30 cellular contexts compared by ENCODE assay signal in the genomic region with DNA sequence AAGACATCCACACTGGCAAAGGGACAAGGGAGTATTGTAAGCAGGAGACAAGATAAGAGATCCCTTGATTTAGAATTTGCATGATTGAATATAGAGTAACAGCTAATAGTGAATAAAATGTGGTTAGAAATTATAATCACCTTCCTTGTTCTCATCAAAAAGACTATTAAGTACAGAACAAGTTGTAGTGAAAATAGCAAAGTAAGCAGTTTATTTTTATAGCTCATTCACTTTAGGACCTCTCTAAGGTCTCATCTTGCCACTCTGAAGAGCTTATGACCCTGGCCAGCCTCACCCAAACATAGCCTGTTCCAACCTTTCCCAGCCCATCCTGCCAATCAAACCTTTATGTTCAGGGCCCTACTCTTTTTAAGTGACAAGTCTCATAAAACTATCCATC.
"Had no signal": no experiment of that assay in that cellular context is flagged by ENCODE, and none has a peak within 500 bp of the region (broad histone marks: within the 10 kb centered on the region; RNA-seq: fewer than 3 reads in every experiment).

No MANE protein-coding gene starts in this region.

- H3K27ac ChIP-seq: adrenal gland, body of pancreas, colonic mucosa, epithelial cell of prostate, esophagus squamous epithelium, gastroesophageal sphincter, heart right ventricle, hepatocyte had no signal

- H3K4me3 ChIP-seq: adrenal gland, body of pancreas, colonic mucosa, esophagus squamous epithelium, gastroesophageal sphincter, heart right ventricle, hepatocyte had no signal

- ATAC-seq: activated CD4-positive, alpha-beta T cell treated with anti-CD3 and anti-CD28 coated beads for 36 hours; activated CD8-positive, alpha-beta memory T cell treated with anti-CD3 and anti-CD28 coated beads, Interleukin-2, amount 10 ng/mL, durations not matched to agents 7 days and 5 days; activated CD8-positive, alpha-beta T cell treated with anti-CD3 and anti-CD28 coated beads, Interleukin-2, amount 10 ng/mL, durations not matched to agents 7 days and 5 days; activated naive CD8-positive, alpha-beta T cell treated with anti-CD3 and anti-CD28 coated beads, Interleukin-2, amount 50 U/mL, for 24 hours; body of pancreas; gastroesophageal sphincter; heart right ventricle had no signal

- H3K4me1 ChIP-seq: body of pancreas, colonic mucosa, esophagus squamous epithelium, gastroesophageal sphincter, heart right ventricle had no signal

- H3K4me2 ChIP-seq: hepatocyte had no signal

- DNase-seq: activated CD4-positive, alpha-beta memory T cell treated with anti-CD3 and anti-CD28 coated beads for 36 hours; activated CD4-positive, alpha-beta T cell treated with anti-CD3 and anti-CD28 coated beads for 36 hours; activated CD4-positive, alpha-beta T cell treated with anti-CD3 and anti-CD28 coated beads, Interleukin-2, amount 10 ng/mL, durations not matched to agents 24 days and 14 days; activated CD4-positive, CD25-positive, alpha-beta regulatory T cell; activated CD4-positive, CD25-positive, alpha-beta regulatory T cell treated with anti-CD3 and anti-CD28 coated beads, Interleukin-2, amount 50 U/mL, for 72 hours; activated CD8-positive, alpha-beta memory T cell treated with anti-CD3 and anti-CD28 coated beads, Interleukin-2, amount 10 ng/mL, durations not matched to agents 7 days and 5 days; activated CD8-positive, alpha-beta memory T cell treated with anti-CD3 and anti-CD28 coated beads, Interleukin-2, amount 50 U/mL, for 4 hours; activated CD8-positive, alpha-beta T cell treated with anti-CD3 and anti-CD28 coated beads, Interleukin-2, amount 10 ng/mL, durations not matched to agents 7 days and 5 days; activated effector memory CD4-positive, alpha-beta T cell treated with anti-CD3 and anti-CD28 coated beads, Interleukin-2, amount 50 U/mL, for 16 hours; activated naive CD4-positive, alpha-beta T cell treated with anti-CD3 and anti-CD28 coated beads for 36 hours; activated naive CD8-positive, alpha-beta T cell treated with anti-CD3 and anti-CD28 coated beads for 36 hours; activated naive CD8-positive, alpha-beta T cell treated with anti-CD3 and anti-CD28 coated beads, Interleukin-2, amount 50 U/mL, for 24 hours; activated T-cell treated with anti-CD3 and anti-CD28 coated beads, Interleukin-2, amount 50 U/mL, for 1 hour; activated T-cell treated with anti-CD3 and anti-CD28 coated beads, Interleukin-2, amount 50 U/mL, for 48 hours; adrenal gland; amygdala; aorta; body of pancreas; caudate nucleus; colonic mucosa; effector CD8-positive, alpha-beta T cell; esophagus squamous epithelium; foreskin melanocyte; heart right ventricle; T1000 had no signal

- FAIRE-seq: endometrium, endothelial cell of umbilical vein had no signal

- H3K9me3 ChIP-seq: adrenal gland, body of pancreas, colonic mucosa, esophagus squamous epithelium, gastroesophageal sphincter, heart right ventricle had no signal
